Comparison of ENCODE assay signal across 20 cellular contexts in the genomic region with DNA sequence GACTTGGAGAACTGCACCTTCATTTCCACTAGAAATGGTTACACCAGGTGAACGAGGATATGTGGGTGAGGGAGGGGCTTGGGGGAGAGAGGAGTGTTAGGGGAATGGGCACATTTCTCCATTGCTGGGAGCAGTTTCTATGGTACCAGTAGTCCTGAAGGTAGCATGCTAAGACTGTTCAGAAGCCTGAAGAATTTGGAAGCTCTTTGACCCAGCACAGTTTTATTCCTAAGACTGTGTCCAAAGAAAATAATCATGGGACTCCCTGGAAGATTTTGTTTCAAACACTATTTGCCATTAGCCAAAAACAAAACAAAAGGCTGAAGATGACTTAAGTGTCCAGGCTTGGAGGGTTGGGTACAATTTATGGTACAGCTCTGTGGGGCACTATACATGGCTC. TPM values are rescaled to one million over a fixed set of nuclear protein-coding genes. Genes with fewer than 3 reads are reported as not detected.
DNase-seq lines count a peak whose midpoint lies in the region; ATAC-seq and TF ChIP-seq lines count a peak whose summit lies in the region.
"Had no signal": no experiment of that assay in that cellular context is flagged by ENCODE, and none has a peak within 500 bp of the region (broad histone marks: within the 10 kb centered on the region; RNA-seq: fewer than 3 reads in every experiment).

No MANE protein-coding gene starts in this region.

- H3K36me3 Mint-ChIP-seq in endothelial cell (ENCODE audit: low read depth, unreplicated experiment), result peaks cover 21% of the 10 kb centered on the region

- peak overlapping the region; percentile 5 for H3K27ac Mint-ChIP-seq in endothelial cell (ENCODE audit: unreplicated experiment)

- whole genome bisulfite sequencing in right cardiac atrium, result 77% methylated on average over 1 of the region's 1 CpG

- no peaks in the 10 kb centered on the region for H3K27me3 Mint-ChIP-seq in endothelial cell (ENCODE audit: unreplicated experiment)
- H3K27me3 Mint-ChIP-seq: stimulated activated naive B cell treated with anti-CD40 and anti-IgM and Interleukin-4, amounts not matched to agents 10 μg/mL and 1 μg/mL and 100 μg/mL, for 72 hours had no signal

- no peaks in the 10 kb centered on the region for H3K9me3 Mint-ChIP-seq in endothelial cell (ENCODE audit: unreplicated experiment)
- H3K9me3 Mint-ChIP-seq: stimulated activated naive B cell treated with anti-CD40 and anti-IgM and Interleukin-4, amounts not matched to agents 10 μg/mL and 1 μg/mL and 100 μg/mL, for 72 hours had no signal

- H3K4me3 ChIP-seq in right cardiac atrium (ENCODE audit: low read length) (no peak overlapping the region), SK-N-MC (no peak overlapping the region), mucosa of descending colon (no peak overlapping the region)
- H3K4me3 ChIP-seq: dorsolateral prefrontal cortex, K562, thyroid gland had no signal

- H3K4me3 Mint-ChIP-seq in endothelial cell (ENCODE audit: unreplicated experiment), result no peak overlapping the region
- H3K4me3 Mint-ChIP-seq: stimulated activated naive B cell treated with anti-CD40 and anti-IgM and Interleukin-4, amounts not matched to agents 10 μg/mL and 1 μg/mL and 100 μg/mL, for 72 hours had no signal

- TF ChIP-seq CTCF in endothelial cell (IDR thresholded peaks at IDR 0.05; ENCODE audit: unreplicated experiment), result no peak
- TF ChIP-seq CTCF in mucosa of descending colon (IDR thresholded peaks at IDR 0.05), result no peak

- intact Hi-C loops in right cardiac atrium (cut with DNase I) (no loop called here), Right ventricle myocardium superior (cut with DNase I) (no loop called here), mucosa of descending colon (cut with DNase I, micrococcal nuclease) (no loop called here)

- H3K36me3 ChIP-seq in SK-N-MC (ENCODE audit: insufficient read depth, low read length) (peaks cover 11% of the 10 kb centered on the region; the same call in 1 of the 2 replicates), mucosa of descending colon (ENCODE audit: low read depth) (no peaks in the 10 kb centered on the region)
- H3K36me3 ChIP-seq: brain microvascular endothelial cell had no signal

- no peak overlapping the region for H3K9ac ChIP-seq in SK-N-MC (ENCODE audit: insufficient read length)
- H3K9ac ChIP-seq: parathyroid adenoma had no signal

- peaks cover 54% of the 10 kb centered on the region for H3K4me1 Mint-ChIP-seq in endothelial cell (ENCODE audit: unreplicated experiment)

- no peaks in the 10 kb centered on the region for H3K27me3 ChIP-seq in right cardiac atrium (ENCODE audit: control insufficient read depth, insufficient read depth)
- H3K27me3 ChIP-seq: brain microvascular endothelial cell, dorsolateral prefrontal cortex, thyroid gland had no signal

- DNase-seq in right cardiac atrium, result no peak
- no peak for DNase-seq in Right ventricle myocardium superior
- no peak for DNase-seq in SK-N-MC (ENCODE audit: low read depth, low spot score)
- DNase-seq in endothelial cell (ENCODE audit: low spot score), result no peak
- DNase-seq in mucosa of descending colon, result no peak
- no peak for DNase-seq in Kasumi-1 (lab: John Stamatoyannopoulos, UW)
- DNase-seq in NK-92 (lab: John Stamatoyannopoulos, UW; ENCODE audit: unreplicated experiment), result no peak
- DNase-seq: brain microvascular endothelial cell; DMS79 treated with DMSO at 0.1 percent for 48 hours; dorsolateral prefrontal cortex; hippocampal formation; islet precursor cell; NCI-H2171 treated with DMSO at 0.1 percent for 48 hours; NCI-H69; SHP77; stimulated activated naive B cell treated with anti-CD40 and anti-IgM and Interleukin-4, amounts not matched to agents 10 μg/mL and 1 μg/mL and 100 μg/mL, for 72 hours; thyroid gland had no signal

- no peak overlapping the region for H3K27ac ChIP-seq in right cardiac atrium (ENCODE audit: low read length)
- H3K27ac ChIP-seq in SK-N-MC, result 0 out of 2 replicates have a peak overlapping the region, but pooled peaks have one; percentile 5
- H3K27ac ChIP-seq: brain microvascular endothelial cell, epithelial cell of prostate, parathyroid adenoma had no signal

- H3K4me1 ChIP-seq in right cardiac atrium (ENCODE audit: control insufficient read depth, insufficient read depth, low read length) (peaks cover 23% of the 10 kb centered on the region), mucosa of descending colon (ENCODE audit: low read depth) (no peaks in the 10 kb centered on the region)

- no peaks in the 10 kb centered on the region for H3K9me3 ChIP-seq in right cardiac atrium (ENCODE audit: control insufficient read depth, low read length)
- no peaks in the 10 kb centered on the region for H3K9me3 ChIP-seq in SK-N-MC (ENCODE audit: low read depth, low read length)
- no peaks in the 10 kb centered on the region for H3K9me3 ChIP-seq in mucosa of descending colon
- H3K9me3 ChIP-seq: thyroid gland had no signal

- ATAC-seq in right cardiac atrium, result peak; percentile 32 to 58
- ATAC-seq in Right ventricle myocardium superior (ENCODE audit: poor library complexity), result no peak
- no peak for ATAC-seq in mucosa of descending colon
- ATAC-seq: K562; stimulated activated naive B cell treated with anti-CD40 and anti-IgM and Interleukin-4, amounts not matched to agents 10 μg/mL and 1 μg/mL and 100 μg/mL, for 72 hours had no signal

RNA-seq across cellular contexts. Expression of a gene that starts 32.1 kb away (rescaled TPM):
- total RNA-seq in right cardiac atrium (10 to 100 TPM; 63.3 to 69.2 (median 65.7) TPM), Right ventricle myocardium superior (67.4 TPM), endothelial cell (ENCODE audit: unreplicated experiment) (82.4 TPM), mucosa of descending colon (10 to 100 TPM; 23.5 to 58.9 (median 53.6) TPM)
- polyA plus RNA-seq in right cardiac atrium, result 25.2 TPM

Comparison
In these comparisons a context has a peak if more than half of its experiments do, and no peak if none do; other contexts are left out.
1. ATAC-seq: peak in right cardiac atrium (2 of 2); none in Right ventricle myocardium superior (single experiment) and mucosa of descending colon (single experiment).